ENCODE assay signal across 8 cellular contexts in the genomic region with DNA sequence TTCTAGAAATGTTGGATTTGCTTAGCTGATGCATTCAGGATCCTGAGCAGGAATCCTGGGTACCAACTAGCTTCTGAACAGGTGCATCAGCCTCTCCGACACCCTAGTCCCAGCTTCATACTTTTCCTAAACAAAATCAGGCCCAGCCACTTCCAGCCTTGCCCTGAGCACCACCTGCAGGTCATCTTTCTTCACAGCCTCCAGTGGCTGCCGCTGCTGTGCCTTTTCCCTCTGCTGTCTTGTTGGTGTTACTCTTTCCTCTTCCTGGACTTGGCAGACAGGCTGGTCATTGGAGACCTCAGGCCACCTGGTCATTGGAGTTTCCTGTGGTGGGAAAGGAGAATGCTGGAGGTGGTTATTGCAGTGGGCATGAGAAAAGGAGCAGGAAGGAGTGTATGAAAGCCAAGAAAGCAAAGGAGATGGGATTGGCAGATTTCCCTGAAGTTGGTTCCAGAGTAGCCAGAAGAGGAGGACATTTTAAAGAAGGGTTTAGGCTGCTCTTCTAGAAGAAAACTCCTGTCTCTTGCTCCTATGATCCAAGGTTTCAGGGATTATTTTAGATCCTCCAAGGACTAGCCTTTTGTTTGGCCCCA. TPM values are rescaled to one million over a fixed set of nuclear protein-coding genes. Genes with fewer than 3 reads are reported as not detected.
DNase-seq lines count a peak whose midpoint lies in the region; ATAC-seq, FAIRE-seq and TF ChIP-seq lines count a peak whose summit lies in the region.

No MANE protein-coding gene starts in this region.

- peak; percentile 74 for TF ChIP-seq CTCF in D721Med (IDR thresholded peaks at IDR 0.05; ENCODE audit: insufficient read depth, missing control alignments)
- TF ChIP-seq CTCF in fibroblast of pulmonary artery (IDR thresholded peaks at IDR 0.05; ENCODE audit: low read length, missing control alignments) = peak; percentile 69
- peak in 3 of 4 experiments; percentile 48 to 62 (median 55) for TF ChIP-seq CTCF in prostate gland (IDR thresholded peaks at IDR 0.05)

- H3K9me3 ChIP-seq in prostate gland = no peaks in the 10 kb centered on the region

- ATAC-seq in SK-N-SH treated with all-trans-retinoic acid at 6 μM for 48 hours (peak; percentile 76), GM21423 (IDR thresholded peaks at IDR 0.05; ENCODE audit: unreplicated experiment) (no peak)

- intact Hi-C loops in prostate gland (cut with DNase I) = no loop called here

- DNase-seq in D721Med (ENCODE audit: insufficient read length, low spot score) = peak; percentile 35
- DNase-seq in HK-2 (ENCODE audit: unreplicated experiment) = peak; percentile 81
- DNase-seq in fibroblast of pulmonary artery (ENCODE audit: low read depth) = peak; percentile 69
- DNase-seq in prostate gland (ENCODE audit: low spot score) = peak; percentile 27
- DNase-seq in H54 (ENCODE audit: insufficient read length, low spot score) = no peak
- no peak for DNase-seq in NCI-H1930 (lab: John Stamatoyannopoulos, UW)

- no peak for FAIRE-seq in D721Med (lab: Jason Lieb, UNC)
- FAIRE-seq in H54 (lab: Jason Lieb, UNC) = no peak

- H3K4me3 ChIP-seq in fibroblast of pulmonary artery (replicated peaks; ENCODE audit: low read depth, low read length) = no peak overlapping the region
- H3K4me3 ChIP-seq in prostate gland = no peak overlapping the region

- H3K27ac ChIP-seq in prostate gland = no peak overlapping the region

- WGBS in prostate gland = 55% methylated on average over 2 of the region's 2 CpGs

- H3K4me1 ChIP-seq in prostate gland (replicated peaks) = no peaks in the 10 kb centered on the region

- no peaks in the 10 kb centered on the region for H3K36me3 ChIP-seq in prostate gland

- H3K27me3 ChIP-seq in prostate gland (replicated peaks; ENCODE audit: insufficient read depth) = no peaks in the 10 kb centered on the region

- TF ChIP-seq POLR2A in prostate gland (IDR thresholded peaks at IDR 0.05) (no peak), H54 (IDR thresholded peaks at IDR 0.05; ENCODE audit: low read depth, low read length) (no peak)

TF ChIP-seq in SK-N-SH treated with all-trans-retinoic acid at 6 μM for 48 hours, 23 proteins besides CTCF, POLR2A, EP300 and RAD21:
- TF ChIP-seq ZFP3 (CRISPR knock-in tag; IDR thresholded peaks at IDR 0.05) = no peak
- TF ChIP-seq, protein P1, sequence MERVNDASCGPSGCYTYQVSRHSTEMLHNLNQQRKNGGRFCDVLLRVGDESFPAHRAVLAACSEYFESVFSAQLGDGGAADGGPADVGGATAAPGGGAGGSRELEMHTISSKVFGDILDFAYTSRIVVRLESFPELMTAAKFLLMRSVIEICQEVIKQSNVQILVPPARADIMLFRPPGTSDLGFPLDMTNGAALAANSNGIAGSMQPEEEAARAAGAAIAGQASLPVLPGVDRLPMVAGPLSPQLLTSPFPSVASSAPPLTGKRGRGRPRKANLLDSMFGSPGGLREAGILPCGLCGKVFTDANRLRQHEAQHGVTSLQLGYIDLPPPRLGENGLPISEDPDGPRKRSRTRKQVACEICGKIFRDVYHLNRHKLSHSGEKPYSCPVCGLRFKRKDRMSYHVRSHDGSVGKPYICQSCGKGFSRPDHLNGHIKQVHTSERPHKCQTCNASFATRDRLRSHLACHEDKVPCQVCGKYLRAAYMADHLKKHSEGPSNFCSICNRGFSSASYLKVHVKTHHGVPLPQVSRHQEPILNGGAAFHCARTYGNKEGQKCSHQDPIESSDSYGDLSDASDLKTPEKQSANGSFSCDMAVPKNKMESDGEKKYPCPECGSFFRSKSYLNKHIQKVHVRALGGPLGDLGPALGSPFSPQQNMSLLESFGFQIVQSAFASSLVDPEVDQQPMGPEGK (CRISPR knock-in tag; IDR thresholded peaks at IDR 0.05; ENCODE audit: borderline replicate concordance) = no peak
- no peak for TF ChIP-seq ESRRG (CRISPR knock-in tag; IDR thresholded peaks at IDR 0.05)
- no peak for TF ChIP-seq OSR1 (CRISPR knock-in tag; IDR thresholded peaks at IDR 0.05)
- no peak for TF ChIP-seq RARB (CRISPR knock-in tag; IDR thresholded peaks at IDR 0.05)
- TF ChIP-seq ARNTL (CRISPR knock-in tag; IDR thresholded peaks at IDR 0.05; ENCODE audit: borderline replicate concordance, low read depth) = no peak
- TF ChIP-seq PPARA (CRISPR knock-in tag; IDR thresholded peaks at IDR 0.05; ENCODE audit: borderline replicate concordance) = no peak
- no peak for TF ChIP-seq TOX (CRISPR knock-in tag; IDR thresholded peaks at IDR 0.05; ENCODE audit: borderline replicate concordance)
- TF ChIP-seq ZC3H10 (CRISPR knock-in tag; IDR thresholded peaks at IDR 0.05) = no peak
- no peak for TF ChIP-seq ISL1 (CRISPR knock-in tag; IDR thresholded peaks at IDR 0.05)
- TF ChIP-seq ZNF565 (CRISPR knock-in tag; conservative IDR thresholded peaks at IDR 0.05; ENCODE audit: low read depth) = no peak

RNA-seq across cellular contexts. Expression of a gene that starts 48.2 kb away (rescaled TPM):
- 10 to 100 TPM; 22.5 to 40.4 TPM for total RNA-seq in prostate gland

Comparison
In these comparisons a context has a peak if more than half of its experiments do, and no peak if none do; other contexts are left out.
1. DNase-seq: peak in D721Med (single experiment), HK-2 (single experiment), fibroblast of pulmonary artery (single experiment) and prostate gland (single experiment); none in H54 (single experiment) and NCI-H1930 (0 of 2).
2. Peak in every context shown above with its lines, with median percentiles within 50 percentile points of each other: CTCF ChIP-seq.